11 cellular contexts compared by ENCODE assay signal in genomic region chr14:72605096-72605920, GRCh38.
"Had no signal": no experiment of that assay in that cellular context is flagged by ENCODE, and none has a peak within 500 bp of the region (broad histone marks: within the 10 kb centered on the region; RNA-seq: fewer than 3 reads in every experiment).

No MANE protein-coding gene starts in this region.

- H3K9me3 ChIP-seq: body of pancreas, esophagus squamous epithelium, left lung had no signal

- H3K79me2 ChIP-seq: parathyroid adenoma had no signal

- H3K36me3 ChIP-seq: esophagus squamous epithelium, left lung had no signal

- H3K4me1 ChIP-seq: body of pancreas, esophagus squamous epithelium, left lung, parathyroid adenoma had no signal

- H3K27ac ChIP-seq: body of pancreas, esophagus squamous epithelium, left lung, parathyroid adenoma, skin epidermis had no signal

- DNase-seq: activated CD4-positive, alpha-beta T cell treated with anti-CD3 and anti-CD28 coated beads for 1 hour; activated CD4-positive, alpha-beta T cell treated with anti-CD3 and anti-CD28 coated beads, Interleukin-2, amount 50 U/mL, for 48 hours; body of pancreas; esophagus squamous epithelium; foreskin fibroblast; left lung; retina; T-cell; T1000 had no signal

- H3K4me3 ChIP-seq: body of pancreas, esophagus squamous epithelium, left lung, skin epidermis had no signal

- H2AFZ ChIP-seq: parathyroid adenoma had no signal

- H3K27me3 ChIP-seq: body of pancreas, esophagus squamous epithelium had no signal

- H3K9ac ChIP-seq: parathyroid adenoma had no signal
